Comparison of ENCODE assay signal across 27 cellular contexts in genomic region chr5:11252523-11252922, GRCh38.
"Had no signal": no experiment of that assay in that cellular context is flagged by ENCODE, and none has a peak within 500 bp of the region (broad histone marks: within the 10 kb centered on the region; RNA-seq: fewer than 3 reads in every experiment).

No MANE protein-coding gene starts in this region.

- H3K4me3 Mint-ChIP-seq: activated CD4-positive, alpha-beta T cell treated with anti-CD3 and anti-CD28 coated beads, Interleukin-2, amount 10 ng/mL, durations not matched to agents 7 days and 5 days; activated CD8-positive, alpha-beta T cell treated with anti-CD3 and anti-CD28 coated beads, Interleukin-2, amount 10 ng/mL, durations not matched to agents 7 days and 5 days; activated naive CD4-positive, alpha-beta T cell treated with anti-CD3 and anti-CD28 coated beads, Interleukin-2, amount 50 U/mL, for 24 hours; activated T-cell treated with anti-CD3 and anti-CD28 coated beads, Interleukin-2, amount 50 U/mL, for 24 hours; T-helper 1 cell treated with Interleukin-12 subunit alpha and Interleukin-12 subunit beta and Interleukin-4 antibody, amounts not matched to agents 30 μg/mL and 1 μg/mL, for 36 hours; T-helper 2 cell treated with Interferon-gamma antibody and Interleukin-4, amounts not matched to agents 5 μg/mL and 100 μg/mL, for 36 hours had no signal

- H3K27me3 Mint-ChIP-seq: activated CD4-positive, alpha-beta T cell treated with anti-CD3 and anti-CD28 coated beads, Interleukin-2, amount 10 ng/mL, durations not matched to agents 7 days and 5 days; activated naive CD4-positive, alpha-beta T cell treated with anti-CD3 and anti-CD28 coated beads, Interleukin-2, amount 50 U/mL, for 24 hours; activated T-cell treated with anti-CD3 and anti-CD28 coated beads, Interleukin-2, amount 50 U/mL, for 24 hours had no signal

- H3K27me3 ChIP-seq: body of pancreas, breast epithelium had no signal

- H3K4me1 ChIP-seq: adrenal gland, breast epithelium had no signal

- DNase-seq: activated CD4-positive, alpha-beta T cell treated with anti-CD3 and anti-CD28 coated beads, Interleukin-2, amount 10 ng/mL, durations not matched to agents 7 days and 5 days; activated CD4-positive, alpha-beta T cell treated with anti-CD3 and anti-CD28 coated beads, Interleukin-2, amount 50 U/mL, for 48 hours; activated CD8-positive, alpha-beta T cell treated with anti-CD3 and anti-CD28 coated beads, Interleukin-2, amount 10 ng/mL, durations not matched to agents 7 days and 5 days; activated gamma-delta T cell; activated naive CD4-positive, alpha-beta T cell treated with Interleukin-2 at 50 U/mL for 16 hours; activated T-cell treated with anti-CD3 and anti-CD28 coated beads, Interleukin-2, amount 50 U/mL, for 24 hours; adrenal gland; body of pancreas; Karpas-422; NCI-H1105; NCI-H1417 treated with DMSO at 0.1 percent for 48 hours; NCI-H187 treated with DMSO at 0.1 percent for 48 hours; NCI-H2081; NCI-H345; NCI-H526; NCI-H748 treated with DMSO at 0.1 percent for 48 hours; OCI-M1; SHP77 treated with DMSO at 0.1 percent for 48 hours; SK-N-SH had no signal

- H3K9me3 ChIP-seq: adrenal gland, body of pancreas, breast epithelium, SJSA1, SK-N-SH had no signal

- H3K36me3 ChIP-seq: adrenal gland, breast epithelium, SJSA1 had no signal

- H3K4me3 ChIP-seq: adrenal gland, body of pancreas, breast epithelium, K562, SJSA1 had no signal

- H3K27ac ChIP-seq: adrenal gland, body of pancreas, breast epithelium, SJSA1 had no signal

- H3K36me3 Mint-ChIP-seq: activated naive CD4-positive, alpha-beta T cell treated with anti-CD3 and anti-CD28 coated beads, Interleukin-2, amount 50 U/mL, for 24 hours had no signal

- ATAC-seq: activated CD8-positive, alpha-beta T cell treated with anti-CD3 and anti-CD28 coated beads, Interleukin-2, amount 10 ng/mL, durations not matched to agents 7 days and 5 days; body of pancreas; K562; Panc1 had no signal

- H3K27ac Mint-ChIP-seq: activated CD4-positive, alpha-beta T cell treated with anti-CD3 and anti-CD28 coated beads, Interleukin-2, amount 10 ng/mL, durations not matched to agents 7 days and 5 days; activated CD8-positive, alpha-beta T cell treated with anti-CD3 and anti-CD28 coated beads, Interleukin-2, amount 10 ng/mL, durations not matched to agents 7 days and 5 days; activated naive CD4-positive, alpha-beta T cell treated with anti-CD3 and anti-CD28 coated beads, Interleukin-2, amount 50 U/mL, for 24 hours; activated T-cell treated with anti-CD3 and anti-CD28 coated beads, Interleukin-2, amount 50 U/mL, for 24 hours; activated T-helper 2 cell treated with anti-CD3 and anti-CD28 coated beads, Interferon-gamma antibody, Interleukin-2, Interleukin-4, amounts not matched to agents 10 μg/mL and 5 μg/mL and 100 μg/mL, durations not matched to agents 14 hours and 24 hours and 36 hours; T-helper 1 cell treated with Interleukin-12 subunit alpha and Interleukin-12 subunit beta and Interleukin-4 antibody, amounts not matched to agents 30 μg/mL and 1 μg/mL, for 36 hours; T-helper 2 cell treated with Interferon-gamma antibody and Interleukin-4, amounts not matched to agents 5 μg/mL and 100 μg/mL, for 36 hours had no signal

- H3K4me1 Mint-ChIP-seq: activated CD4-positive, alpha-beta T cell treated with anti-CD3 and anti-CD28 coated beads, Interleukin-2, amount 10 ng/mL, durations not matched to agents 7 days and 5 days; activated naive CD4-positive, alpha-beta T cell treated with anti-CD3 and anti-CD28 coated beads, Interleukin-2, amount 50 U/mL, for 24 hours had no signal

- H3K9ac ChIP-seq: SK-N-SH had no signal

- H3K4me2 ChIP-seq: SK-N-SH had no signal

- H3K9me3 Mint-ChIP-seq: activated CD4-positive, alpha-beta T cell treated with anti-CD3 and anti-CD28 coated beads, Interleukin-2, amount 10 ng/mL, durations not matched to agents 7 days and 5 days; activated naive CD4-positive, alpha-beta T cell treated with anti-CD3 and anti-CD28 coated beads, Interleukin-2, amount 50 U/mL, for 24 hours; activated T-cell treated with anti-CD3 and anti-CD28 coated beads, Interleukin-2, amount 50 U/mL, for 24 hours; activated T-helper 2 cell treated with anti-CD3 and anti-CD28 coated beads, Interferon-gamma antibody, Interleukin-2, Interleukin-4, amounts not matched to agents 10 μg/mL and 5 μg/mL and 100 μg/mL, durations not matched to agents 14 hours and 24 hours and 36 hours; T-helper 1 cell treated with Interleukin-12 subunit alpha and Interleukin-12 subunit beta and Interleukin-4 antibody, amounts not matched to agents 30 μg/mL and 1 μg/mL, for 36 hours; T-helper 2 cell treated with Interferon-gamma antibody and Interleukin-4, amounts not matched to agents 5 μg/mL and 100 μg/mL, for 36 hours had no signal
